ENCODE assay signal across 1 cellular context in the genomic region with DNA sequence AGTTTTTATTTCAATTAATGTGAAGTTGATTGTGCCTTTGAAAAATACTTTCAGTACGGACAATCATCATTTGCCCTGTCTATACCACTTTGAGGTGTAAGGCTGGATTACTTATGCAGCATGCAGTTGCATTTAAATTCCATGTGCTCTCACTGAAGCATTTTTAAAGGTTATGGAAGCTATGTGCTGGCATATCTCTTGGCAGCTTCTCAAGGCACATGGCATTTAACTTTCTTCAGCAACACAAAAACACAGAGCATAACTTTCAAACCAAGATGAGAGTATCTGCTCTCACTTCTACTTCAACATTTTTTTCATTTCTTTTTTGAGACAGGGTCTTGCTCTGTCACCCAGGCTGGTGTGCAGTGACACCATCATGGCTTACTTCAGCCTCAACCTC.
TF ChIP-seq lines count a peak whose summit lies in the region.

No MANE protein-coding gene starts in this region.

TF ChIP-seq in SK-N-SH treated with all-trans-retinoic acid at 6 μM for 48 hours, 23 proteins besides CTCF, POLR2A, EP300 and RAD21 (continued from another document):
- TF ChIP-seq ZNF565 (CRISPR knock-in tag; conservative IDR thresholded peaks at IDR 0.05; ENCODE audit: low read depth): no peak
- no peak for TF ChIP-seq ZC3H10 (CRISPR knock-in tag; IDR thresholded peaks at IDR 0.05)
- TF ChIP-seq ISL1 (CRISPR knock-in tag; IDR thresholded peaks at IDR 0.05): no peak; the same call in 1 of the 2 replicates
- no peak for TF ChIP-seq GLIS3 (CRISPR knock-in tag; IDR thresholded peaks at IDR 0.05)
